In genomic region chr15:78100886-78101285, GRCh38 we compare ENCODE assay signal across 21 cellular contexts. TPM values are rescaled to one million over a fixed set of nuclear protein-coding genes. Genes with fewer than 3 reads are reported as not detected.
A peak's percentile ranks its signal among the peaks of the same experiment; 100 is the strongest.
DNase-seq lines count a peak whose midpoint lies in the region; ATAC-seq and TF ChIP-seq lines count a peak whose summit lies in the region.
"Had no signal": no experiment of that assay in that cellular context is flagged by ENCODE, and none has a peak within 500 bp of the region (broad histone marks: within the 10 kb centered on the region; RNA-seq: fewer than 3 reads in every experiment).

No MANE protein-coding gene starts in this region.

- CTCF ChIA-PET in activated CD4-positive, alpha-beta memory T cell treated with anti-CD3 and anti-CD28 coated beads for 36 hours (lab: Charles Lee): interaction anchor here (9.8 kb wide), 1 partner anchor 134 kb away, joined by 140 read pairs; no protein-coding TSS in a partner anchor

- H3K36me3 ChIP-seq in transverse colon: no peaks in the 10 kb centered on the region

- no peaks in the 10 kb centered on the region for H3K27me3 ChIP-seq in transverse colon

- intact Hi-C loops in activated CD4-positive, alpha-beta memory T cell treated with anti-CD3 and anti-CD28 coated beads for 36 hours (cut with micrococcal nuclease): no loop called here
- intact Hi-C loops in transverse colon (cut with DNase I; ENCODE audit: low total_unique reads): no loop called here

- H3K4me3 Mint-ChIP-seq in activated T-cell treated with anti-CD3 and anti-CD28 coated beads, Interleukin-2, amount 50 U/mL, for 24 hours: no peak overlapping the region
- no peak overlapping the region for H3K4me3 Mint-ChIP-seq in activated CD4-positive, alpha-beta memory T cell treated with anti-CD3 and anti-CD28 coated beads for 36 hours
- H3K4me3 Mint-ChIP-seq: GM23338 had no signal

- in situ Hi-C loops in transverse colon (cut with MboI; ENCODE audit: low pct_ligation_motif_present in 1 of 4, low pct_unique_long_range_greater_than_20kb in 1 of 4, low sequenced_read_pairs in 3 of 4): loop anchor here in 2 of 4 donors (10.0 to 25.0 kb wide), 3 partner anchors 96 to 136 kb away; partner anchors contain the start of gene ACSBG1 (in 1 of the 2)

- POLR2A ChIA-PET in activated CD4-positive, alpha-beta memory T cell treated with anti-CD3 and anti-CD28 coated beads for 36 hours (lab: Charles Lee): interaction anchor here (1.1 kb wide), 1 partner anchor 35 kb away, joined by 3 read pairs; no protein-coding TSS in a partner anchor

- peaks cover 0 to 16% (median 0%) of the 10 kb centered on the region in 4 donors for H3K4me1 ChIP-seq in transverse colon
- H3K4me1 ChIP-seq: A549 had no signal

- H3K9me3 ChIP-seq in transverse colon: no peaks in the 10 kb centered on the region
- H3K9me3 ChIP-seq: A549 had no signal

- no peak overlapping the region for H3K4me3 ChIP-seq in transverse colon
- H3K4me3 ChIP-seq: A549, GM23338, K562 had no signal

- TF ChIP-seq EP300 in transverse colon (IDR thresholded peaks at IDR 0.05; ENCODE audit: low read depth): no peak

- ATAC-seq in GM19351 (IDR thresholded peaks at IDR 0.05; ENCODE audit: unreplicated experiment): no peak
- ATAC-seq: A549, GM23338, HCT116, K562 had no signal

- 95% methylated on average over 2 of the region's 2 CpGs; no CpG with 5 or more reads in 1 of the 2 donors for WGBS in transverse colon (ENCODE audit: low coverage in 1 of 2), 2 donors

- H3K4me1 Mint-ChIP-seq in activated T-cell treated with anti-CD3 and anti-CD28 coated beads, Interleukin-2, amount 50 U/mL, for 24 hours (ENCODE audit: low read depth): peaks cover 35% of the 10 kb centered on the region
- peaks cover 32% of the 10 kb centered on the region for H3K4me1 Mint-ChIP-seq in activated CD4-positive, alpha-beta memory T cell treated with anti-CD3 and anti-CD28 coated beads for 36 hours (ENCODE audit: low read depth)
- H3K4me1 Mint-ChIP-seq: GM23338 had no signal

- no peaks in the 10 kb centered on the region for H3K27me3 Mint-ChIP-seq in activated T-cell treated with anti-CD3 and anti-CD28 coated beads, Interleukin-2, amount 50 U/mL, for 24 hours
- no peaks in the 10 kb centered on the region for H3K27me3 Mint-ChIP-seq in activated CD4-positive, alpha-beta memory T cell treated with anti-CD3 and anti-CD28 coated beads for 36 hours

- no peak for TF ChIP-seq POLR2A in transverse colon (IDR thresholded peaks at IDR 0.05)

- H3K36me3 Mint-ChIP-seq in activated T-cell treated with anti-CD3 and anti-CD28 coated beads, Interleukin-2, amount 50 U/mL, for 24 hours (ENCODE audit: low read depth): no peaks in the 10 kb centered on the region
- H3K36me3 Mint-ChIP-seq in activated CD4-positive, alpha-beta memory T cell treated with anti-CD3 and anti-CD28 coated beads for 36 hours: no peaks in the 10 kb centered on the region

- no peak overlapping the region for H3K27ac ChIP-seq in transverse colon
- H3K27ac ChIP-seq: A549 had no signal

- no peaks in the 10 kb centered on the region for H3K9me3 Mint-ChIP-seq in activated T-cell treated with anti-CD3 and anti-CD28 coated beads, Interleukin-2, amount 50 U/mL, for 24 hours
- H3K9me3 Mint-ChIP-seq in activated CD4-positive, alpha-beta memory T cell treated with anti-CD3 and anti-CD28 coated beads for 36 hours: no peaks in the 10 kb centered on the region
- H3K9me3 Mint-ChIP-seq: GM23338 had no signal

- no peak overlapping the region for H3K27ac Mint-ChIP-seq in activated T-cell treated with anti-CD3 and anti-CD28 coated beads, Interleukin-2, amount 50 U/mL, for 24 hours
- H3K27ac Mint-ChIP-seq in activated CD4-positive, alpha-beta memory T cell treated with anti-CD3 and anti-CD28 coated beads for 36 hours: no peak overlapping the region
- H3K27ac Mint-ChIP-seq: GM23338 had no signal

- TF ChIP-seq CTCF in transverse colon (IDR thresholded peaks at IDR 0.05): no peak

- DNase-seq in activated T-cell treated with anti-CD3 and anti-CD28 coated beads, Interleukin-2, amount 50 U/mL, for 24 hours: peak; percentile 9
- no peak for DNase-seq in activated T-cell treated with anti-CD3 and anti-CD28 coated beads, Interleukin-2, amount 50 U/mL, for 48 hours
- DNase-seq in activated CD4-positive, alpha-beta memory T cell treated with anti-CD3 and anti-CD28 coated beads for 36 hours: peak; percentile 5
- peak; percentile 45 for DNase-seq in islet precursor cell
- DNase-seq in transverse colon: peak; percentile 4
- no peak for DNase-seq in HPDE6-E6E7 (ENCODE audit: extremely low spot score)
- no peak for DNase-seq in activated gamma-delta T cell (lab: John Stamatoyannopoulos, UW)
- DNase-seq: DMS 273 treated with DMSO at 0.1 percent for 48 hours, GF-D8, MV-4-11, NCI-H1417, NCI-H187 treated with DMSO at 0.1 percent for 48 hours, NCI-H2171, NCI-H446, NCI-H69 had no signal

RNA-seq across cellular contexts. Expression of gene SH2D7, which starts 8.5 kb away (rescaled TPM):
- total RNA-seq in activated CD4-positive, alpha-beta memory T cell treated with anti-CD3 and anti-CD28 coated beads for 36 hours: not detected
- 1 to 10 TPM in 3 of 4 donors, not detected in 1; 6.0 to 9.7 (median 9.3) TPM for total RNA-seq in transverse colon
- total RNA-seq: Daoy, GM23338, K562 had no signal

RNA-seq across cellular contexts. Expression of gene TBC1D2B, which starts 23.4 kb away (rescaled TPM):
- 10 to 100 TPM; 47.9 to 57.8 TPM for total RNA-seq in activated CD4-positive, alpha-beta memory T cell treated with anti-CD3 and anti-CD28 coated beads for 36 hours
- total RNA-seq in transverse colon: 10 to 100 TPM; 40.4 to 62.6 (median 53.8) TPM

RNA-seq across cellular contexts. Expression of gene CIB2, which starts 30.4 kb away (rescaled TPM):
- 1 to 10 TPM; 2.0 to 2.2 TPM for total RNA-seq in activated CD4-positive, alpha-beta memory T cell treated with anti-CD3 and anti-CD28 coated beads for 36 hours
- total RNA-seq in transverse colon: 10 to 100 TPM in 2 of 4 donors, 1 to 10 TPM in 2; 8.4 to 19.5 (median 9.5) TPM

RNA-seq across cellular contexts. Expression of gene IDH3A, which starts 48.3 kb away (rescaled TPM):
- 100 to 1,000 TPM; 106 to 111 TPM for total RNA-seq in activated CD4-positive, alpha-beta memory T cell treated with anti-CD3 and anti-CD28 coated beads for 36 hours
- 100 to 1,000 TPM; 149 to 369 (median 166) TPM for total RNA-seq in transverse colon

Comparison
In these comparisons a context has a peak if more than half of its experiments do, and no peak if none do; other contexts are left out.
1. DNase-seq: peak in activated T-cell treated with anti-CD3 and anti-CD28 coated beads, Interleukin-2, amount 50 U/mL, for 24 hours (single experiment), activated CD4-positive, alpha-beta memory T cell treated with anti-CD3 and anti-CD28 coated beads for 36 hours (single experiment), islet precursor cell (single experiment) and transverse colon (single experiment); none in activated T-cell treated with anti-CD3 and anti-CD28 coated beads, Interleukin-2, amount 50 U/mL, for 48 hours (0 of 2), HPDE6-E6E7 (single experiment) and activated gamma-delta T cell (single experiment).